1 cellular context compared by ENCODE assay signal in genomic region chr5:11904270-11904906, GRCh38.
TF ChIP-seq lines count a peak whose summit lies in the region.

A gene with protein sequence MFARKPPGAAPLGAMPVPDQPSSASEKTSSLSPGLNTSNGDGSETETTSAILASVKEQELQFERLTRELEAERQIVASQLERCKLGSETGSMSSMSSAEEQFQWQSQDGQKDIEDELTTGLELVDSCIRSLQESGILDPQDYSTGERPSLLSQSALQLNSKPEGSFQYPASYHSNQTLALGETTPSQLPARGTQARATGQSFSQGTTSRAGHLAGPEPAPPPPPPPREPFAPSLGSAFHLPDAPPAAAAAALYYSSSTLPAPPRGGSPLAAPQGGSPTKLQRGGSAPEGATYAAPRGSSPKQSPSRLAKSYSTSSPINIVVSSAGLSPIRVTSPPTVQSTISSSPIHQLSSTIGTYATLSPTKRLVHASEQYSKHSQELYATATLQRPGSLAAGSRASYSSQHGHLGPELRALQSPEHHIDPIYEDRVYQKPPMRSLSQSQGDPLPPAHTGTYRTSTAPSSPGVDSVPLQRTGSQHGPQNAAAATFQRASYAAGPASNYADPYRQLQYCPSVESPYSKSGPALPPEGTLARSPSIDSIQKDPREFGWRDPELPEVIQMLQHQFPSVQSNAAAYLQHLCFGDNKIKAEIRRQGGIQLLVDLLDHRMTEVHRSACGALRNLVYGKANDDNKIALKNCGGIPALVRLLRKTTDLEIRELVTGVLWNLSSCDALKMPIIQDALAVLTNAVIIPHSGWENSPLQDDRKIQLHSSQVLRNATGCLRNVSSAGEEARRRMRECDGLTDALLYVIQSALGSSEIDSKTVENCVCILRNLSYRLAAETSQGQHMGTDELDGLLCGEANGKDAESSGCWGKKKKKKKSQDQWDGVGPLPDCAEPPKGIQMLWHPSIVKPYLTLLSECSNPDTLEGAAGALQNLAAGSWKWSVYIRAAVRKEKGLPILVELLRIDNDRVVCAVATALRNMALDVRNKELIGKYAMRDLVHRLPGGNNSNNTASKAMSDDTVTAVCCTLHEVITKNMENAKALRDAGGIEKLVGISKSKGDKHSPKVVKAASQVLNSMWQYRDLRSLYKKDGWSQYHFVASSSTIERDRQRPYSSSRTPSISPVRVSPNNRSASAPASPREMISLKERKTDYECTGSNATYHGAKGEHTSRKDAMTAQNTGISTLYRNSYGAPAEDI (N-terminal part only) (minus strand): TSS chr5:11904446. CDS start chr5:11903853, 593 bp downstream.

TF ChIP-seq in HepG2, 621 proteins besides CTCF, POLR2A, EP300 and RAD21:
- TF ChIP-seq SIX1 (CRISPR knock-in tag; IDR thresholded peaks at IDR 0.05; ENCODE audit: borderline replicate concordance) (no peak), POGZ (CRISPR knock-in tag; IDR thresholded peaks at IDR 0.05) (no peak), HNRNPLL (IDR thresholded peaks at IDR 0.05; ENCODE audit: low read depth, low read length, poor library complexity, severe bottlenecking) (peak; percentile 59), ZNF790 (CRISPR knock-in tag; IDR thresholded peaks at IDR 0.05; ENCODE audit: borderline replicate concordance) (no peak), KDM3A (CRISPR knock-in tag; IDR thresholded peaks at IDR 0.05; ENCODE audit: low read depth) (no peak), RBM39 (IDR thresholded peaks at IDR 0.05; ENCODE audit: low read depth, low read length, poor library complexity, severe bottlenecking) (no peak), TMF1 (CRISPR knock-in tag; IDR thresholded peaks at IDR 0.05; ENCODE audit: low read depth) (no peak), ARID2 (CRISPR knock-in tag; IDR thresholded peaks at IDR 0.05; ENCODE audit: borderline replicate concordance) (no peak), MED8 (CRISPR knock-in tag; IDR thresholded peaks at IDR 0.05; ENCODE audit: insufficient replicate concordance) (no peak), ZNF556 (CRISPR knock-in tag; IDR thresholded peaks at IDR 0.05; ENCODE audit: borderline replicate concordance) (no peak), PCBP2 (optimal IDR thresholded peaks at IDR 0.05; ENCODE audit: low read depth, low read length, poor library complexity, severe bottlenecking) (no peak), ZNF143 (CRISPR knock-in tag; IDR thresholded peaks at IDR 0.05) (no peak), ZHX1 (CRISPR knock-in tag; IDR thresholded peaks at IDR 0.05; ENCODE audit: low read depth) (no peak), EZH2 (conservative IDR thresholded peaks at IDR 0.05; ENCODE audit: low read depth, low read length) (0 out of 2 replicates have a peak, but pooled peaks have one; percentile 57), TCF12 (IDR thresholded peaks at IDR 0.05) (no peak), TCF12 (CRISPR knock-in tag; IDR thresholded peaks at IDR 0.05) (no peak), SP4 (CRISPR knock-in tag; IDR thresholded peaks at IDR 0.05) (no peak), ZNF441 (CRISPR knock-in tag; IDR thresholded peaks at IDR 0.05; ENCODE audit: borderline replicate concordance) (no peak), MAFF (IDR thresholded peaks at IDR 0.05; ENCODE audit: low read depth, low read length) (no peak)
- TF ChIP-seq, protein P1, sequence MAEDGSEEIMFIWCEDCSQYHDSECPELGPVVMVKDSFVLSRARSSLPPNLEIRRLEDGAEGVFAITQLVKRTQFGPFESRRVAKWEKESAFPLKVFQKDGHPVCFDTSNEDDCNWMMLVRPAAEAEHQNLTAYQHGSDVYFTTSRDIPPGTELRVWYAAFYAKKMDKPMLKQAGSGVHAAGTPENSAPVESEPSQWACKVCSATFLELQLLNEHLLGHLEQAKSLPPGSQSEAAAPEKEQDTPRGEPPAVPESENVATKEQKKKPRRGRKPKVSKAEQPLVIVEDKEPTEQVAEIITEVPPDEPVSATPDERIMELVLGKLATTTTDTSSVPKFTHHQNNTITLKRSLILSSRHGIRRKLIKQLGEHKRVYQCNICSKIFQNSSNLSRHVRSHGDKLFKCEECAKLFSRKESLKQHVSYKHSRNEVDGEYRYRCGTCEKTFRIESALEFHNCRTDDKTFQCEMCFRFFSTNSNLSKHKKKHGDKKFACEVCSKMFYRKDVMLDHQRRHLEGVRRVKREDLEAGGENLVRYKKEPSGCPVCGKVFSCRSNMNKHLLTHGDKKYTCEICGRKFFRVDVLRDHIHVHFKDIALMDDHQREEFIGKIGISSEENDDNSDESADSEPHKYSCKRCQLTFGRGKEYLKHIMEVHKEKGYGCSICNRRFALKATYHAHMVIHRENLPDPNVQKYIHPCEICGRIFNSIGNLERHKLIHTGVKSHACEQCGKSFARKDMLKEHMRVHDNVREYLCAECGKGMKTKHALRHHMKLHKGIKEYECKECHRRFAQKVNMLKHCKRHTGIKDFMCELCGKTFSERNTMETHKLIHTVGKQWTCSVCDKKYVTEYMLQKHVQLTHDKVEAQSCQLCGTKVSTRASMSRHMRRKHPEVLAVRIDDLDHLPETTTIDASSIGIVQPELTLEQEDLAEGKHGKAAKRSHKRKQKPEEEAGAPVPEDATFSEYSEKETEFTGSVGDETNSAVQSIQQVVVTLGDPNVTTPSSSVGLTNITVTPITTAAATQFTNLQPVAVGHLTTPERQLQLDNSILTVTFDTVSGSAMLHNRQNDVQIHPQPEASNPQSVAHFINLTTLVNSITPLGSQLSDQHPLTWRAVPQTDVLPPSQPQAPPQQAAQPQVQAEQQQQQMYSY (CRISPR knock-in tag; IDR thresholded peaks at IDR 0.05): peak; percentile 95
- TF ChIP-seq, protein P2, sequence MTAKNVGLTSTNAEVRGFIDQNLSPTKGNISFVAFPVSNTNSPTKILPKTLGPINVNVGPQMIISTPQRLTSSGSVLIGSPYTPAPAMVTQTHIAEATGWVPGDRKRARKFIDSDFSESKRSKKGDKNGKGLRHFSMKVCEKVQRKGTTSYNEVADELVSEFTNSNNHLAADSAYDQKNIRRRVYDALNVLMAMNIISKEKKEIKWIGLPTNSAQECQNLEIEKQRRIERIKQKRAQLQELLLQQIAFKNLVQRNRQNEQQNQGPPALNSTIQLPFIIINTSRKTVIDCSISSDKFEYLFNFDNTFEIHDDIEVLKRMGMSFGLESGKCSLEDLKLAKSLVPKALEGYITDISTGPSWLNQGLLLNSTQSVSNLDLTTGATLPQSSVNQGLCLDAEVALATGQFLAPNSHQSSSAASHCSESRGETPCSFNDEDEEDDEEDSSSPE (CRISPR knock-in tag; IDR thresholded peaks at IDR 0.05): no peak
- TF ChIP-seq, protein P3, sequence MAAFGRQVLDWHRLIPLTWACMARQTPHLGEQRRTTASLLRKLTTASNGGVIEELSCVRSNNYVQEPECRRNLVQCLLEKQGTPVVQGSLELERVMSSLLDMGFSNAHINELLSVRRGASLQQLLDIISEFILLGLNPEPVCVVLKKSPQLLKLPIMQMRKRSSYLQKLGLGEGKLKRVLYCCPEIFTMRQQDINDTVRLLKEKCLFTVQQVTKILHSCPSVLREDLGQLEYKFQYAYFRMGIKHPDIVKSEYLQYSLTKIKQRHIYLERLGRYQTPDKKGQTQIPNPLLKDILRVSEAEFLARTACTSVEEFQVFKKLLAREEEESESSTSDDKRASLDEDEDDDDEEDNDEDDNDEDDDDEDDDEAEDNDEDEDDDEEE (CRISPR knock-in tag; IDR thresholded peaks at IDR 0.05): no peak
- TF ChIP-seq, protein P4, sequence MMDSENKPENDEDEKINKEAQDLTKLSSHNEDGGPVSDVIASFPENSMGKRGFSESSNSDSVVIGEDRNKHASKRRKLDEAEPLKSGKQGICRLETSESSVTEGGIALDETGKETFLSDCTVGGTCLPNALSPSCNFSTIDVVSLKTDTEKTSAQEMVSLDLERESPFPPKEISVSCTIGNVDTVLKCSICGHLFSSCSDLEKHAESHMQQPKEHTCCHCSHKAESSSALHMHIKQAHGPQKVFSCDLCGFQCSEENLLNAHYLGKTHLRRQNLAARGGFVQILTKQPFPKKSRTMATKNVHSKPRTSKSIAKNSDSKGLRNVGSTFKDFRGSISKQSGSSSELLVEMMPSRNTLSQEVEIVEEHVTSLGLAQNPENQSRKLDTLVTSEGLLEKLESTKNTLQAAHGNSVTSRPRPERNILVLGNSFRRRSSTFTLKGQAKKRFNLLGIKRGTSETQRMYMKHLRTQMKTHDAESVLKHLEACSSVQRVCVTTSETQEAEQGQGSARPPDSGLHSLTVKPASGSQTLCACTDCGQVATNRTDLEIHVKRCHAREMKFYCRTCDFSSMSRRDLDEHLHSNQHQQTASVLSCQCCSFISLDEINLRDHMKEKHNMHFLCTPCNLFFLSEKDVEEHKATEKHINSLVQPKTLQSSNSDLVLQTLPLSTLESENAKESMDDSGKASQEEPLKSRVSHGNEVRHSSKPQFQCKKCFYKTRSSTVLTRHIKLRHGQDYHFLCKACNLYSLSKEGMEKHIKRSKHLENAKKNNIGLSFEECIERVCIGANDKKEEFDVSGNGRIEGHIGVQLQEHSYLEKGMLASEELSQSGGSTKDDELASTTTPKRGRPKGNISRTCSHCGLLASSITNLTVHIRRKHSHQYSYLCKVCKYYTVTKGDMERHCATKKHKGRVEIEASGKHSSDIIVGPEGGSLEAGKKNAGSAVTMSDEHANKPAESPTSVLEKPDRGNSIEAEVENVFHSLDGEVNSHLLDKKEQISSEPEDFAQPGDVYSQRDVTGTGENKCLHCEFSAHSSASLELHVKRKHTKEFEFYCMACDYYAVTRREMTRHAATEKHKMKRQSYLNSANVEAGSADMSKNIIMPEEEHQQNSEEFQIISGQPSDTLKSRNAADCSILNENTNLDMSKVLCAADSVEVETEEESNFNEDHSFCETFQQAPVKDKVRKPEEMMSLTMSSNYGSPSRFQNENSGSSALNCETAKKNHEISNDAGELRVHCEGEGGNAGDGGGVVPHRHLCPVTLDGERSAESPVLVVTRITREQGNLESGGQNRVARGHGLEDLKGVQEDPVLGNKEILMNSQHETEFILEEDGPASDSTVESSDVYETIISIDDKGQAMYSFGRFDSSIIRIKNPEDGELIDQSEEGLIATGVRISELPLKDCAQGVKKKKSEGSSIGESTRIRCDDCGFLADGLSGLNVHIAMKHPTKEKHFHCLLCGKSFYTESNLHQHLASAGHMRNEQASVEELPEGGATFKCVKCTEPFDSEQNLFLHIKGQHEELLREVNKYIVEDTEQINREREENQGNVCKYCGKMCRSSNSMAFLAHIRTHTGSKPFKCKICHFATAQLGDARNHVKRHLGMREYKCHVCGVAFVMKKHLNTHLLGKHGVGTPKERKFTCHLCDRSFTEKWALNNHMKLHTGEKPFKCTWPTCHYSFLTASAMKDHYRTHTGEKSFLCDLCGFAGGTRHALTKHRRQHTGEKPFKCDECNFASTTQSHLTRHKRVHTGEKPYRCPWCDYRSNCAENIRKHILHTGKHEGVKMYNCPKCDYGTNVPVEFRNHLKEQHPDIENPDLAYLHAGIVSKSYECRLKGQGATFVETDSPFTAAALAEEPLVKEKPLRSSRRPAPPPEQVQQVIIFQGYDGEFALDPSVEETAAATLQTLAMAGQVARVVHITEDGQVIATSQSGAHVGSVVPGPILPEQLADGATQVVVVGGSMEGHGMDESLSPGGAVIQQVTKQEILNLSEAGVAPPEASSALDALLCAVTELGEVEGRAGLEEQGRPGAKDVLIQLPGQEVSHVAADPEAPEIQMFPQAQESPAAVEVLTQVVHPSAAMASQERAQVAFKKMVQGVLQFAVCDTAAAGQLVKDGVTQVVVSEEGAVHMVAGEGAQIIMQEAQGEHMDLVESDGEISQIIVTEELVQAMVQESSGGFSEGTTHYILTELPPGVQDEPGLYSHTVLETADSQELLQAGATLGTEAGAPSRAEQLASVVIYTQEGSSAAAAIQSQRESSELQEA (CRISPR knock-in tag; IDR thresholded peaks at IDR 0.05; ENCODE audit: not compliant biosample characterization): no peak
- TF ChIP-seq, protein P5, sequence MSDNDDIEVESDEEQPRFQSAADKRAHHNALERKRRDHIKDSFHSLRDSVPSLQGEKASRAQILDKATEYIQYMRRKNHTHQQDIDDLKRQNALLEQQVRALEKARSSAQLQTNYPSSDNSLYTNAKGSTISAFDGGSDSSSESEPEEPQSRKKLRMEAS (IDR thresholded peaks at IDR 0.05): no peak
- TF ChIP-seq, protein P6, sequence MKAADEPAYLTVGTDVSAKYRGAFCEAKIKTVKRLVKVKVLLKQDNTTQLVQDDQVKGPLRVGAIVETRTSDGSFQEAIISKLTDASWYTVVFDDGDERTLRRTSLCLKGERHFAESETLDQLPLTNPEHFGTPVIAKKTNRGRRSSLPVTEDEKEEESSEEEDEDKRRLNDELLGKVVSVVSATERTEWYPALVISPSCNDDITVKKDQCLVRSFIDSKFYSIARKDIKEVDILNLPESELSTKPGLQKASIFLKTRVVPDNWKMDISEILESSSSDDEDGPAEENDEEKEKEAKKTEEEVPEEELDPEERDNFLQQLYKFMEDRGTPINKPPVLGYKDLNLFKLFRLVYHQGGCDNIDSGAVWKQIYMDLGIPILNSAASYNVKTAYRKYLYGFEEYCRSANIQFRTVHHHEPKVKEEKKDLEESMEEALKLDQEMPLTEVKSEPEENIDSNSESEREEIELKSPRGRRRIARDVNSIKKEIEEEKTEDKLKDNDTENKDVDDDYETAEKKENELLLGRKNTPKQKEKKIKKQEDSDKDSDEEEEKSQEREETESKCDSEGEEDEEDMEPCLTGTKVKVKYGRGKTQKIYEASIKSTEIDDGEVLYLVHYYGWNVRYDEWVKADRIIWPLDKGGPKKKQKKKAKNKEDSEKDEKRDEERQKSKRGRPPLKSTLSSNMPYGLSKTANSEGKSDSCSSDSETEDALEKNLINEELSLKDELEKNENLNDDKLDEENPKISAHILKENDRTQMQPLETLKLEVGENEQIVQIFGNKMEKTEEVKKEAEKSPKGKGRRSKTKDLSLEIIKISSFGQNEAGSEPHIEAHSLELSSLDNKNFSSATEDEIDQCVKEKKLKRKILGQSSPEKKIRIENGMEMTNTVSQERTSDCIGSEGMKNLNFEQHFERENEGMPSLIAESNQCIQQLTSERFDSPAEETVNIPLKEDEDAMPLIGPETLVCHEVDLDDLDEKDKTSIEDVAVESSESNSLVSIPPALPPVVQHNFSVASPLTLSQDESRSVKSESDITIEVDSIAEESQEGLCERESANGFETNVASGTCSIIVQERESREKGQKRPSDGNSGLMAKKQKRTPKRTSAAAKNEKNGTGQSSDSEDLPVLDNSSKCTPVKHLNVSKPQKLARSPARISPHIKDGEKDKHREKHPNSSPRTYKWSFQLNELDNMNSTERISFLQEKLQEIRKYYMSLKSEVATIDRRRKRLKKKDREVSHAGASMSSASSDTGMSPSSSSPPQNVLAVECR (CRISPR knock-in tag; IDR thresholded peaks at IDR 0.05; ENCODE audit: borderline replicate concordance): no peak
- TF ChIP-seq, protein P7, sequence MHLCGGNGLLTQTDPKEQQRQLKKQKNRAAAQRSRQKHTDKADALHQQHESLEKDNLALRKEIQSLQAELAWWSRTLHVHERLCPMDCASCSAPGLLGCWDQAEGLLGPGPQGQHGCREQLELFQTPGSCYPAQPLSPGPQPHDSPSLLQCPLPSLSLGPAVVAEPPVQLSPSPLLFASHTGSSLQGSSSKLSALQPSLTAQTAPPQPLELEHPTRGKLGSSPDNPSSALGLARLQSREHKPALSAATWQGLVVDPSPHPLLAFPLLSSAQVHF (CRISPR knock-in tag; IDR thresholded peaks at IDR 0.05): no peak
